ENCODE assay signal across 24 cellular contexts in genomic region chr15:87648278-87648677, GRCh38.
"Had no signal": no experiment of that assay in that cellular context is flagged by ENCODE, and none has a peak within 500 bp of the region (broad histone marks: within the 10 kb centered on the region; RNA-seq: fewer than 3 reads in every experiment).

No MANE protein-coding gene starts in this region.

- H3K9me3 ChIP-seq: breast epithelium, left lung, prostate gland, thyroid gland had no signal

- H3K27ac Mint-ChIP-seq: activated CD8-positive, alpha-beta T cell treated with anti-CD3 and anti-CD28 coated beads, Interleukin-2, amount 10 ng/mL, durations not matched to agents 7 days and 5 days; activated naive CD8-positive, alpha-beta T cell treated with anti-CD3 and anti-CD28 coated beads, Interleukin-2, amount 50 U/mL, for 24 hours; activated T-helper 1 cell treated with anti-CD3 and anti-CD28 coated beads, Interleukin-12 subunit alpha, Interleukin-12 subunit beta, Interleukin-2, Interleukin-4 antibody, amounts not matched to agents 30 ng/mL and 10 ng/mL and 1 ng/mL, durations not matched to agents 14 hours and 24 hours and 36 hours; immature natural killer cell; mesothelial cell of epicardium; natural killer cell had no signal

- DNase-seq: activated CD4-positive, alpha-beta T cell treated with anti-CD3 and anti-CD28 coated beads for 1 hour; activated CD4-positive, alpha-beta T cell treated with anti-CD3 and anti-CD28 coated beads, Interleukin-2, amount 50 U/mL, for 1 hour; activated CD8-positive, alpha-beta T cell treated with anti-CD3 and anti-CD28 coated beads, Interleukin-2, amount 10 ng/mL, durations not matched to agents 7 days and 5 days; activated gamma-delta T cell; activated naive CD4-positive, alpha-beta T cell treated with anti-CD3 and anti-CD28 coated beads, Interleukin-2, amount 50 U/mL, for 16 hours; activated naive CD8-positive, alpha-beta T cell treated with anti-CD3 and anti-CD28 coated beads, Interleukin-2, amount 50 U/mL, for 24 hours; anterior cingulate cortex; cerebellar nuclear complex; glutamatergic neuron; immature natural killer cell; left lung; natural killer cell; stimulated activated CD4-positive, alpha-beta T cell treated with anti-CD3 and anti-CD28 coated beads, Interleukin-4, amount 100 ng/mL, for 24 hours; stimulated activated naive CD4-positive, alpha-beta T cell treated with Interleukin-2 at 50 U/mL for 16 hours; T-helper 1 cell; thyroid gland; WERI-Rb-1 had no signal

- H3K4me3 Mint-ChIP-seq: activated CD8-positive, alpha-beta T cell treated with anti-CD3 and anti-CD28 coated beads, Interleukin-2, amount 10 ng/mL, durations not matched to agents 7 days and 5 days; activated naive CD8-positive, alpha-beta T cell treated with anti-CD3 and anti-CD28 coated beads, Interleukin-2, amount 50 U/mL, for 24 hours; activated T-helper 1 cell treated with anti-CD3 and anti-CD28 coated beads, Interleukin-12 subunit alpha, Interleukin-12 subunit beta, Interleukin-2, Interleukin-4 antibody, amounts not matched to agents 30 ng/mL and 10 ng/mL and 1 ng/mL, durations not matched to agents 14 hours and 24 hours and 36 hours; immature natural killer cell; mesothelial cell of epicardium; natural killer cell had no signal

- H3K36me3 Mint-ChIP-seq: immature natural killer cell, mesothelial cell of epicardium, natural killer cell had no signal

- H3K27ac ChIP-seq: breast epithelium, epithelial cell of prostate, hepatocyte, left lung, prostate gland, thyroid gland, WERI-Rb-1 had no signal

- H3K27me3 Mint-ChIP-seq: activated naive CD8-positive, alpha-beta T cell treated with anti-CD3 and anti-CD28 coated beads, Interleukin-2, amount 50 U/mL, for 24 hours had no signal

- H3K4me3 ChIP-seq: breast epithelium, hepatocyte, left lung, lung, prostate gland, thyroid gland had no signal

- H3K9me3 Mint-ChIP-seq: activated naive CD8-positive, alpha-beta T cell treated with anti-CD3 and anti-CD28 coated beads, Interleukin-2, amount 50 U/mL, for 24 hours; mesothelial cell of epicardium had no signal

- ATAC-seq: activated CD8-positive, alpha-beta T cell treated with anti-CD3 and anti-CD28 coated beads, Interleukin-2, amount 10 ng/mL, durations not matched to agents 7 days and 5 days; activated naive CD8-positive, alpha-beta T cell treated with anti-CD3 and anti-CD28 coated beads, Interleukin-2, amount 50 U/mL, for 24 hours; left lung; natural killer cell had no signal

- H3K4me1 Mint-ChIP-seq: immature natural killer cell, mesothelial cell of epicardium, natural killer cell had no signal

- H3K27me3 ChIP-seq: breast epithelium, hepatocyte, left lung, thyroid gland had no signal
